10 cellular contexts compared by ENCODE assay signal in the genomic region with DNA sequence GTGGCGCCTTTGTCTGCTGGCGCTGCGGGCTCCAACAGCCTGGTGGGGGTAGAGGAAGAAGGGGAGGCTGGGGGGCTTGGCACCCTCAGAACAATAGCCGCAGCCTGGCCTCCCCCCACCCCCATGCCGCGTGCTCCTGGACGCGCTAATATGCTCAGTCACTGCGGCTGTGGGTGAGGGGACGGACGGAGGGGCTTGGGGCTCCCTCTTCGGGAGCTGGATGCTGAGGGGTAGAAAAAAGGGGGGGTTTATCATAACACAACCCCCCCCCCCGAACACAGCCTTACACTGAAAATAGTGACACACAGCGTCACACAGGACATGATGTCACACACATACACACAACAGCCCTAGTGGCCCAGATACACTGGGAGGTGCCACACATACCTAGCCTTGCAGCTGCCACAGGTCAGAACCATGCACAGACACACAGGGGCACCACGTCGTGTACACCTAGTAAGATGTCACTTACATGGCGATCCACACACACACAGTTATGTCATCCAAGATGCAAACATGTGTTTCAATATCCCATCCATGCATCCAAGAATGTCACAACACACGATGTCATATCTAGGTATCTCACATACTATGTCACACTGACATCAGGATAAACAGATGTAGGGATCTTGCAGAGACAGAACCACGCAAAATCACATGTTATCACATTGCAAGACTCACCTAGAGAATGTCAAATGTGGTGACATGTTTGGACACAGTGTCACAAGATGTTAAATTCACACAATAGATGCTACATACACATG. TPM values are rescaled to one million over a fixed set of nuclear protein-coding genes. Genes with fewer than 3 reads are reported as not detected.
DNase-seq lines count a peak whose midpoint lies in the region; ATAC-seq and TF ChIP-seq lines count a peak whose summit lies in the region.
"Had no signal": no experiment of that assay in that cellular context is flagged by ENCODE, and none has a peak within 500 bp of the region (broad histone marks: within the 10 kb centered on the region; RNA-seq: fewer than 3 reads in every experiment).

No MANE protein-coding gene starts in this region.

- H3K4me1 ChIP-seq in right cardiac atrium (ENCODE audit: control insufficient read depth, insufficient read depth, low read length): peaks cover 2% of the 10 kb centered on the region
- H3K4me1 ChIP-seq in heart right ventricle: peaks cover under 1 to 30% (median 19%) of the 10 kb centered on the region in 9 donors
- peaks cover 13 to 50% (median 35%) of the 10 kb centered on the region in 4 donors for H3K4me1 ChIP-seq in esophagus muscularis mucosa
- no peaks in the 10 kb centered on the region for H3K4me1 ChIP-seq in urinary bladder (ENCODE audit: insufficient read depth)

- H3K4me3 Mint-ChIP-seq in T-cell: peak overlapping the region; percentile 50 to 66 (median 64)

- H3K4me3 ChIP-seq in right cardiac atrium (ENCODE audit: low read length) (peak overlapping the region; percentile 38), heart right ventricle (peak overlapping the region in 5 of 10 donors; percentile 7 to 38 (median 27)), esophagus muscularis mucosa (peak overlapping the region; percentile 30 to 51 (median 40)), urinary bladder (ENCODE audit: low read depth, low read length) (peak overlapping the region; percentile 22)

- H3K4me1 Mint-ChIP-seq in T-cell: peaks cover 24 to 43% (median 40%) of the 10 kb centered on the region in 3 donors

- no peak overlapping the region for H3K27ac ChIP-seq in right cardiac atrium (ENCODE audit: low read length)
- H3K27ac ChIP-seq in heart right ventricle: no peak overlapping the region
- H3K27ac ChIP-seq in esophagus muscularis mucosa (replicated peaks in 1 of 4): no peak overlapping the region
- H3K27ac ChIP-seq in urinary bladder (ENCODE audit: low read depth): no peak overlapping the region

- no peaks in the 10 kb centered on the region for H3K36me3 Mint-ChIP-seq in T-cell

- POLR2A ChIA-PET in T-cell (lab: Charles Lee): no interaction called here

- H3K36me3 ChIP-seq in heart right ventricle (no peaks in the 10 kb centered on the region), esophagus muscularis mucosa (no peaks in the 10 kb centered on the region), urinary bladder (ENCODE audit: insufficient read depth) (no peaks in the 10 kb centered on the region)

- H3K9me3 Mint-ChIP-seq in T-cell: no peaks in the 10 kb centered on the region

- no peak for ATAC-seq in right cardiac atrium
- no peak for ATAC-seq in heart right ventricle
- ATAC-seq in T-cell (replicated peaks in 1 of 4): peak in 3 of 4 experiments; percentile 35 to 49 (median 40)
- ATAC-seq in HG02588 (IDR thresholded peaks at IDR 0.05; ENCODE audit: unreplicated experiment): no peak

- intact Hi-C loops in right cardiac atrium (cut with DNase I): no loop called here
- intact Hi-C loops in heart right ventricle (cut with DNase I): no loop called here
- intact Hi-C loops in esophagus muscularis mucosa (cut with DNase I): no loop called here
- intact Hi-C loops in head of caudate nucleus (cut with DNase I): no loop called here

- TF ChIP-seq POLR2A in esophagus muscularis mucosa (IDR thresholded peaks at IDR 0.05; ENCODE audit: low read depth): no peak

- TF ChIP-seq CTCF in heart right ventricle (IDR thresholded peaks at IDR 0.05) (no peak), esophagus muscularis mucosa (IDR thresholded peaks at IDR 0.05) (no peak)

- H3K27ac Mint-ChIP-seq in T-cell: peak overlapping the region in 1 of 2 donors; percentile 8

- H3K27me3 ChIP-seq in right cardiac atrium (ENCODE audit: control insufficient read depth, insufficient read depth) (no peaks in the 10 kb centered on the region), heart right ventricle (peaks cover 23 to 100% (median 99%) of the 10 kb centered on the region in 7 donors), esophagus muscularis mucosa (peaks cover 0 to 100% (median 82%) of the 10 kb centered on the region in 4 donors)

- no peak for TF ChIP-seq EP300 in esophagus muscularis mucosa (IDR thresholded peaks at IDR 0.05)

- peaks cover 67 to 80% of the 10 kb centered on the region in 2 donors for H3K27me3 Mint-ChIP-seq in T-cell

- no peaks in the 10 kb centered on the region for H3K9me3 ChIP-seq in right cardiac atrium (ENCODE audit: control insufficient read depth, low read length)
- H3K9me3 ChIP-seq in heart right ventricle: no peaks in the 10 kb centered on the region
- no peaks in the 10 kb centered on the region for H3K9me3 ChIP-seq in esophagus muscularis mucosa

- DNase-seq in right cardiac atrium (no peak), heart right ventricle (no peak), T-cell (peak in 5 of 34 experiments; percentile 13 to 23 (median 18)), esophagus muscularis mucosa (ENCODE audit: extremely low spot score) (no peak), head of caudate nucleus (no peak)
- no peak for DNase-seq in stimulated activated CD4-positive, alpha-beta T cell treated with anti-CD3 and anti-CD28 coated beads, Interleukin-12 subunit alpha, Interleukin-12 subunit beta, amount 100 ng/mL, for 4 hours

- WGBS in right cardiac atrium: 15% methylated on average over 19 of the region's 19 CpGs
- WGBS in heart right ventricle, 2 donors: 17 to 18% methylated on average over 19 of the region's 19 CpGs
- WGBS in esophagus muscularis mucosa: 48% methylated on average over 6 of the region's 19 CpGs
- 17% methylated on average over 19 of the region's 19 CpGs for WGBS in urinary bladder

- CTCF ChIA-PET in T-cell (lab: Charles Lee): no interaction called here

RNA-seq across cellular contexts. Expression of a gene that starts 0.8 kb away (rescaled TPM):
- under 1 TPM in 3 of 4 donors, not detected in 1; 0.31 to 0.59 (median 0.34) TPM for total RNA-seq in right cardiac atrium
- polyA plus RNA-seq in right cardiac atrium: 0.20 TPM
- total RNA-seq in heart right ventricle: under 1 TPM in 8 of 10 donors, not detected in 2; 0.15 to 0.88 (median 0.37) TPM
- under 1 TPM; 0.07 to 0.23 TPM for polyA plus RNA-seq in heart right ventricle
- total RNA-seq in T-cell: under 1 TPM; 0.29 to 0.75 (median 0.43) TPM
- under 1 TPM; 0.50 to 0.91 (median 0.76) TPM for total RNA-seq in esophagus muscularis mucosa
- 0.74 TPM for total RNA-seq in urinary bladder
- 1.1 TPM for polyA plus RNA-seq in urinary bladder

RNA-seq across cellular contexts. Expression of a gene that starts 4.7 kb away (rescaled TPM):
- not detected for total RNA-seq in right cardiac atrium
- polyA plus RNA-seq in right cardiac atrium: not detected
- total RNA-seq in heart right ventricle: not detected
- polyA plus RNA-seq in heart right ventricle: not detected
- not detected for total RNA-seq in T-cell
- under 1 TPM in 2 of 4 donors, not detected in 2; 0.52 to 0.83 TPM for total RNA-seq in esophagus muscularis mucosa
- total RNA-seq in urinary bladder: not detected
- 0.65 TPM for polyA plus RNA-seq in urinary bladder
- total RNA-seq: renal cortical epithelial cell had no signal
- polyA plus RNA-seq: esophagus had no signal

RNA-seq across cellular contexts. Expression of a gene that starts 32.7 kb away (rescaled TPM):
- total RNA-seq in right cardiac atrium: 1 to 10 TPM; 2.6 to 4.6 (median 3.7) TPM
- polyA plus RNA-seq in right cardiac atrium: 3.5 TPM
- 1 to 10 TPM; 1.9 to 5.7 (median 4.1) TPM for total RNA-seq in heart right ventricle
- 1 to 10 TPM; 3.1 to 6.9 TPM for polyA plus RNA-seq in heart right ventricle
- total RNA-seq in T-cell: 10 to 100 TPM in 3 of 5 donors, 1 to 10 TPM in 2; 4.7 to 18.0 (median 15.0) TPM
- total RNA-seq in esophagus muscularis mucosa: 1 to 10 TPM; 2.7 to 6.6 (median 4.2) TPM
- 9.5 TPM for total RNA-seq in urinary bladder
- polyA plus RNA-seq in urinary bladder: 12.8 TPM

RNA-seq across cellular contexts. Expression of a gene that starts 37.2 kb away (rescaled TPM):
- 1 to 10 TPM; 2.2 to 3.6 (median 3.0) TPM for total RNA-seq in right cardiac atrium
- 2.5 TPM for polyA plus RNA-seq in right cardiac atrium
- 1 to 10 TPM in 9 of 10 donors, under 1 TPM in 1; 0.72 to 4.8 (median 2.4) TPM for total RNA-seq in heart right ventricle
- polyA plus RNA-seq in heart right ventricle: 1 to 10 TPM; 2.7 to 3.8 TPM
- total RNA-seq in T-cell: 1 to 10 TPM in 1 of 5 donors, under 1 TPM in 3, not detected in 1; 0.63 to 2.4 (median 0.97) TPM
- total RNA-seq in esophagus muscularis mucosa: under 1 TPM in 1 of 4 donors, not detected in 3; 0.65 TPM
- not detected for total RNA-seq in urinary bladder
- polyA plus RNA-seq in urinary bladder: not detected
- total RNA-seq: renal cortical epithelial cell had no signal

RNA-seq across cellular contexts. Expression of a gene that starts 37.5 kb away (rescaled TPM):
- total RNA-seq in right cardiac atrium (100 to 1,000 TPM; 595 to 772 (median 666) TPM), heart right ventricle (100 to 1,000 TPM; 532 to 789 (median 744) TPM), T-cell (100 to 1,000 TPM in 3 of 5 donors, 10 to 100 TPM in 2; 94.5 to 150 (median 134) TPM), esophagus muscularis mucosa (100 to 1,000 TPM; 236 to 275 (median 250) TPM), urinary bladder (74.2 TPM)
- polyA plus RNA-seq in right cardiac atrium (834 TPM), heart right ventricle (100 to 1,000 TPM; 235 to 827 TPM), urinary bladder (245 TPM)

Comparison
In these comparisons a context has a peak if more than half of its experiments do, and no peak if none do; other contexts are left out.
1. ATAC-seq: peak in T-cell (3 of 4); none in right cardiac atrium (0 of 2), heart right ventricle (0 of 8) and HG02588 (single experiment).